In the genomic region with DNA sequence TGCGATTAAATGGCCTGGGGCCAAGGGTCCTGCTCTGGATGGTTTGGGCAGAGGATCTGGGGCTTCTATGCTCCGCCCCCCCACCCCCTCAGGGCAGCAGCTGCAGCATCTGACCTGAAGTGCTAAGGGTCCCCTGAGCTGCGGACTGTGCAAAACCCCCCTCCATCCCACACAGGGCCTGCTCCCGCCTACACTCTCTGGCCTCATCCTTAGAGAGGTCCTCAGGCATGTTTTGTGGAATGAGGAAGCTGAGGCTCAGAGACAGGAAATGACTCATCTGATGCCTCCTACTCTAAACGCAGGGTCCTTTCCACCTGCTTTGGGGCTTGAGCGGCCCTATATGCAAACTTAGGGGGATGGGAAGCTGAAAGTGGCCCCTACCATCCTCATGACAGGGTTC, we compare ENCODE assay signal across 9 cellular contexts. TPM values are rescaled to one million over a fixed set of nuclear protein-coding genes. Genes with fewer than 3 reads are reported as not detected.
A peak's percentile ranks its signal among the peaks of the same experiment; 100 is the strongest.
DNase-seq lines count a peak whose midpoint lies in the region; ATAC-seq and TF ChIP-seq lines count a peak whose summit lies in the region.
"Had no signal": no experiment of that assay in that cellular context is flagged by ENCODE, and none has a peak within 500 bp of the region (broad histone marks: within the 10 kb centered on the region; RNA-seq: fewer than 3 reads in every experiment).

No MANE protein-coding gene starts in this region.

- H3K4me1 ChIP-seq in HEK293 (ENCODE audit: control insufficient read depth, insufficient read depth, low read length) (no peaks in the 10 kb centered on the region), lung (ENCODE audit: control insufficient read depth in 2 of 2, insufficient read depth in 2 of 2, low read length in 2 of 2) (peaks cover 0 to 12% of the 10 kb centered on the region in 2 donors)

- no peaks in the 10 kb centered on the region for H3K27me3 ChIP-seq in lung (ENCODE audit: control insufficient read depth, insufficient read depth)
- H3K27me3 ChIP-seq: cardiac muscle cell had no signal

- no peaks in the 10 kb centered on the region for H3K27me3 Mint-ChIP-seq in activated naive CD4-positive, alpha-beta T cell treated with anti-CD3 and anti-CD28 coated beads for 36 hours (ENCODE audit: low read depth)

- peaks cover 9% of the 10 kb centered on the region for H3K4me1 Mint-ChIP-seq in activated naive CD4-positive, alpha-beta T cell treated with anti-CD3 and anti-CD28 coated beads for 36 hours (ENCODE audit: low read depth)

- H3K36me3 ChIP-seq in HEK293 (ENCODE audit: control insufficient read depth in 2 of 2, insufficient read depth in 1 of 2, low read length in 2 of 2), result no peaks in the 10 kb centered on the region
- H3K36me3 ChIP-seq in lung (ENCODE audit: control insufficient read depth in 2 of 2, insufficient read depth in 2 of 2, low read length in 2 of 2), result no peaks in the 10 kb centered on the region
- H3K36me3 ChIP-seq: cardiac muscle cell had no signal

- no peaks in the 10 kb centered on the region for H3K9me3 Mint-ChIP-seq in activated naive CD4-positive, alpha-beta T cell treated with anti-CD3 and anti-CD28 coated beads for 36 hours

- no peak overlapping the region for H3K4me3 Mint-ChIP-seq in activated naive CD4-positive, alpha-beta T cell treated with anti-CD3 and anti-CD28 coated beads for 36 hours

- H3K27ac Mint-ChIP-seq in activated naive CD4-positive, alpha-beta T cell treated with anti-CD3 and anti-CD28 coated beads for 36 hours, result no peak overlapping the region

- H3K27ac ChIP-seq in HEK293 (ENCODE audit: extremely low read depth, low read depth, low read length), result no peak overlapping the region
- H3K27ac ChIP-seq in lung (ENCODE audit: low read depth in 1 of 2, low read length in 1 of 2), result no peak overlapping the region
- H3K27ac ChIP-seq: cardiac muscle cell had no signal

- intact Hi-C loops in activated naive CD4-positive, alpha-beta T cell treated with anti-CD3 and anti-CD28 coated beads for 36 hours (cut with micrococcal nuclease), result no loop called here

- peak; percentile 11 for DNase-seq in activated naive CD4-positive, alpha-beta T cell treated with anti-CD3 and anti-CD28 coated beads for 36 hours
- no peak for DNase-seq in activated naive CD4-positive, alpha-beta T cell treated with anti-CD3 and anti-CD28 coated beads, Interleukin-2, amount 50 U/mL, for 16 hours
- DNase-seq in LoVo (ENCODE audit: low spot score) (peak; percentile 79), amniotic epithelial cell (ENCODE audit: low read depth) (peak; percentile 73), lung (ENCODE audit: low spot score) (no peak), NCI-H1105 treated with DMSO at 0.1 percent for 48 hours (lab: John Stamatoyannopoulos, UW) (no peak)
- no peak for DNase-seq in effector CD4-positive, alpha-beta T cell

- no peaks in the 10 kb centered on the region for H3K36me3 Mint-ChIP-seq in activated naive CD4-positive, alpha-beta T cell treated with anti-CD3 and anti-CD28 coated beads for 36 hours (ENCODE audit: low read depth)

- H3K9me3 ChIP-seq in HEK293 (ENCODE audit: control insufficient read depth, insufficient read depth, low read depth, low read length), result no peaks in the 10 kb centered on the region
- H3K9me3 ChIP-seq in lung (ENCODE audit: control insufficient read depth in 2 of 2, insufficient read depth in 1 of 2, low read length in 1 of 2), result no peaks in the 10 kb centered on the region

- peak; percentile 73 for ATAC-seq in lung (ENCODE audit: insufficient read depth, low FRiP score)

- POLR2A ChIA-PET in HEK293 (lab: Yijun Ruan, JAX), result interaction anchor here (0.6 kb wide), 1 partner anchor 306 kb away, joined by 3 read pairs; a partner anchor contains a TSS

- no peak overlapping the region for H3K4me3 ChIP-seq in HEK293 (ENCODE audit: low read depth, low read length)
- H3K4me3 ChIP-seq in lung, result no peak overlapping the region
- H3K4me3 ChIP-seq: cardiac muscle cell had no signal

- CTCF ChIA-PET in activated naive CD4-positive, alpha-beta T cell treated with anti-CD3 and anti-CD28 coated beads for 36 hours (lab: Charles Lee), result interaction anchor here (0.7 to 0.8 kb wide), 2 partner anchors 20 to 96 kb away, joined by 3 read pairs; no protein-coding TSS in a partner anchor
- CTCF ChIA-PET in HEK293 (lab: Yijun Ruan, JAX), result interaction anchor here (0.6 to 4.1 kb wide), 8 partner anchors 19 to 180 kb away, joined by 3 to 17 read pairs (median 5); no protein-coding TSS in a partner anchor

- 27 to 34% methylated on average over 6 of the region's 6 CpGs for WGBS in lung, 2 donors

- TF ChIP-seq CTCF in HEK293 (tag by site-specific recombination; IDR thresholded peaks at IDR 0.05), result no peak
- no peak for TF ChIP-seq CTCF in lung (IDR thresholded peaks at IDR 0.05; ENCODE audit: control extremely low read depth, extremely low read depth)

TF ChIP-seq in HEK293, 187 proteins besides CTCF, POLR2A, EP300 and RAD21 (continues in another document):
- TF ChIP-seq, protein P1, sequence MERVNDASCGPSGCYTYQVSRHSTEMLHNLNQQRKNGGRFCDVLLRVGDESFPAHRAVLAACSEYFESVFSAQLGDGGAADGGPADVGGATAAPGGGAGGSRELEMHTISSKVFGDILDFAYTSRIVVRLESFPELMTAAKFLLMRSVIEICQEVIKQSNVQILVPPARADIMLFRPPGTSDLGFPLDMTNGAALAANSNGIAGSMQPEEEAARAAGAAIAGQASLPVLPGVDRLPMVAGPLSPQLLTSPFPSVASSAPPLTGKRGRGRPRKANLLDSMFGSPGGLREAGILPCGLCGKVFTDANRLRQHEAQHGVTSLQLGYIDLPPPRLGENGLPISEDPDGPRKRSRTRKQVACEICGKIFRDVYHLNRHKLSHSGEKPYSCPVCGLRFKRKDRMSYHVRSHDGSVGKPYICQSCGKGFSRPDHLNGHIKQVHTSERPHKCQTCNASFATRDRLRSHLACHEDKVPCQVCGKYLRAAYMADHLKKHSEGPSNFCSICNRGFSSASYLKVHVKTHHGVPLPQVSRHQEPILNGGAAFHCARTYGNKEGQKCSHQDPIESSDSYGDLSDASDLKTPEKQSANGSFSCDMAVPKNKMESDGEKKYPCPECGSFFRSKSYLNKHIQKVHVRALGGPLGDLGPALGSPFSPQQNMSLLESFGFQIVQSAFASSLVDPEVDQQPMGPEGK (tag by site-specific recombination; IDR thresholded peaks at IDR 0.05), result no peak
- TF ChIP-seq, protein P2, sequence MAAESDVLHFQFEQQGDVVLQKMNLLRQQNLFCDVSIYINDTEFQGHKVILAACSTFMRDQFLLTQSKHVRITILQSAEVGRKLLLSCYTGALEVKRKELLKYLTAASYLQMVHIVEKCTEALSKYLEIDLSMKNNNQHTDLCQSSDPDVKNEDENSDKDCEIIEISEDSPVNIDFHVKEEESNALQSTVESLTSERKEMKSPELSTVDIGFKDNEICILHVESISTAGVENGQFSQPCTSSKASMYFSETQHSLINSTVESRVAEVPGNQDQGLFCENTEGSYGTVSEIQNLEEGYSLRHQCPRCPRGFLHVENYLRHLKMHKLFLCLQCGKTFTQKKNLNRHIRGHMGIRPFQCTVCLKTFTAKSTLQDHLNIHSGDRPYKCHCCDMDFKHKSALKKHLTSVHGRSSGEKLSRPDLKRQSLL (tag by site-specific recombination; IDR thresholded peaks at IDR 0.05), result no peak
- TF ChIP-seq, protein P3, sequence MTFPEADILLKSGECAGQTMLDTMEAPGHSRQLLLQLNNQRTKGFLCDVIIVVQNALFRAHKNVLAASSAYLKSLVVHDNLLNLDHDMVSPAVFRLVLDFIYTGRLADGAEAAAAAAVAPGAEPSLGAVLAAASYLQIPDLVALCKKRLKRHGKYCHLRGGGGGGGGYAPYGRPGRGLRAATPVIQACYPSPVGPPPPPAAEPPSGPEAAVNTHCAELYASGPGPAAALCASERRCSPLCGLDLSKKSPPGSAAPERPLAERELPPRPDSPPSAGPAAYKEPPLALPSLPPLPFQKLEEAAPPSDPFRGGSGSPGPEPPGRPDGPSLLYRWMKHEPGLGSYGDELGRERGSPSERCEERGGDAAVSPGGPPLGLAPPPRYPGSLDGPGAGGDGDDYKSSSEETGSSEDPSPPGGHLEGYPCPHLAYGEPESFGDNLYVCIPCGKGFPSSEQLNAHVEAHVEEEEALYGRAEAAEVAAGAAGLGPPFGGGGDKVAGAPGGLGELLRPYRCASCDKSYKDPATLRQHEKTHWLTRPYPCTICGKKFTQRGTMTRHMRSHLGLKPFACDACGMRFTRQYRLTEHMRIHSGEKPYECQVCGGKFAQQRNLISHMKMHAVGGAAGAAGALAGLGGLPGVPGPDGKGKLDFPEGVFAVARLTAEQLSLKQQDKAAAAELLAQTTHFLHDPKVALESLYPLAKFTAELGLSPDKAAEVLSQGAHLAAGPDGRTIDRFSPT (tag by site-specific recombination; IDR thresholded peaks at IDR 0.05), result no peak
- no peak for TF ChIP-seq ZNF768 (tag by site-specific recombination; IDR thresholded peaks at IDR 0.05)
- TF ChIP-seq ZNF776 (tag by site-specific recombination; IDR thresholded peaks at IDR 0.05; ENCODE audit: borderline replicate concordance), result no peak
- 0 out of 2 replicates have a peak, but pooled peaks have one; percentile 18 for TF ChIP-seq ZNF335 (tag by site-specific recombination; conservative IDR thresholded peaks at IDR 0.05)

RNA-seq across cellular contexts. Expression of a gene that starts 59.5 kb away (rescaled TPM):
- 1 to 10 TPM; 4.7 to 5.1 TPM for total RNA-seq in activated naive CD4-positive, alpha-beta T cell treated with anti-CD3 and anti-CD28 coated beads for 36 hours
- 1,000 to 10,000 TPM in 1 of 2 donors, 100 to 1,000 TPM in 1; 962 to 1,456 TPM for total RNA-seq in lung
- polyA plus RNA-seq in lung, result 1,000 to 10,000 TPM in 1 of 2 donors, 100 to 1,000 TPM in 1; 821 to 1,902 TPM

Comparison
In these comparisons a context has a peak if more than half of its experiments do, and no peak if none do; other contexts are left out.
1. DNase-seq: peak in activated naive CD4-positive, alpha-beta T cell treated with anti-CD3 and anti-CD28 coated beads for 36 hours (single experiment), LoVo (single experiment) and amniotic epithelial cell (single experiment); none in activated naive CD4-positive, alpha-beta T cell treated with anti-CD3 and anti-CD28 coated beads, Interleukin-2, amount 50 U/mL, for 16 hours (single experiment), lung (single experiment), effector CD4-positive, alpha-beta T cell (single experiment) and NCI-H1105 treated with DMSO at 0.1 percent for 48 hours (single experiment).
2. RNA of a gene that starts 59.5 kb away (total RNA-seq): 962 to 1,456 TPM in lung; 4.7 to 5.1 TPM in activated naive CD4-positive, alpha-beta T cell treated with anti-CD3 and anti-CD28 coated beads for 36 hours; every median in the first group is over 100 times any median in the second.